ENCODE assay signal across 1 cellular context in genomic region chr3:120227710-120228347, GRCh38.
TF ChIP-seq lines count a peak whose summit lies in the region.

No MANE protein-coding gene starts in this region.

TF ChIP-seq in IMR-90, 13 proteins besides CTCF, POLR2A, EP300 and RAD21:
- TF ChIP-seq CEBPB (IDR thresholded peaks at IDR 0.05; ENCODE audit: low read depth, low read length), result no peak
- no peak for TF ChIP-seq MAZ (IDR thresholded peaks at IDR 0.05; ENCODE audit: borderline replicate concordance, low read depth, low read length)
- TF ChIP-seq USF2 (IDR thresholded peaks at IDR 0.05; ENCODE audit: low read depth, low read length), result no peak
- TF ChIP-seq MAFK (IDR thresholded peaks at IDR 0.05; ENCODE audit: low read depth, low read length), result no peak
- TF ChIP-seq NFE2L2 (IDR thresholded peaks at IDR 0.05; ENCODE audit: low read depth, low read length), result no peak
- no peak for TF ChIP-seq FOS (IDR thresholded peaks at IDR 0.05; ENCODE audit: low read depth, low read length)
- no peak for TF ChIP-seq MXI1 (IDR thresholded peaks at IDR 0.05; ENCODE audit: borderline replicate concordance, low read depth, low read length)
- no peak for TF ChIP-seq RCOR1 (IDR thresholded peaks at IDR 0.05; ENCODE audit: insufficient replicate concordance, low read length)
- no peak for TF ChIP-seq BHLHE40 (IDR thresholded peaks at IDR 0.05; ENCODE audit: low read depth, low read length)
- TF ChIP-seq CHD1 (IDR thresholded peaks at IDR 0.05; ENCODE audit: low read depth, low read length), result no peak
